8 cellular contexts compared by ENCODE assay signal in genomic region chr5:8864053-8864452, GRCh38.
DNase-seq lines count a peak whose midpoint lies in the region; ATAC-seq, FAIRE-seq and TF ChIP-seq lines count a peak whose summit lies in the region.

No MANE protein-coding gene starts in this region.

- H3K4me1 ChIP-seq in RWPE2 (ENCODE audit: insufficient read depth, poor library complexity, severe bottlenecking): no peaks in the 10 kb centered on the region
- no peaks in the 10 kb centered on the region for H3K4me1 ChIP-seq in iPS DF 6.9 (ENCODE audit: control insufficient read depth, insufficient read depth, low read length)

- no peak overlapping the region for H3K27ac ChIP-seq in RWPE2 (ENCODE audit: poor library complexity, severe bottlenecking)
- H3K27ac ChIP-seq in iPS DF 6.9 (ENCODE audit: low read length): no peak overlapping the region

- no peak overlapping the region for H3K4me3 ChIP-seq in RWPE2 (ENCODE audit: severe bottlenecking)
- H3K4me3 ChIP-seq in iPS DF 6.9 (ENCODE audit: low read length): no peak overlapping the region

- TF ChIP-seq POLR2A in H54 (IDR thresholded peaks at IDR 0.05; ENCODE audit: low read depth, low read length): no peak

- H3K36me3 ChIP-seq in RWPE2 (ENCODE audit: low read depth): no peaks in the 10 kb centered on the region
- no peaks in the 10 kb centered on the region for H3K36me3 ChIP-seq in iPS DF 6.9 (ENCODE audit: control insufficient read depth, insufficient read depth, low read length)

- ATAC-seq in RWPE2 (ENCODE audit: low read depth) (peak; percentile 73), HG02610 (IDR thresholded peaks at IDR 0.05; ENCODE audit: unreplicated experiment) (no peak), HG02981 (IDR thresholded peaks at IDR 0.05; ENCODE audit: unreplicated experiment) (no peak)

- DNase-seq in DMS 273 treated with DMSO at 0.1 percent for 48 hours (lab: John Stamatoyannopoulos, UW) (peak; percentile 12), H54 (ENCODE audit: insufficient read length, low spot score) (no peak), RWPE2 (ENCODE audit: low spot score) (no peak), iPS DF 6.9 (ENCODE audit: low read depth, low spot score) (peak; percentile 33), amniotic stem cell (lab: John Stamatoyannopoulos, UW) (no peak)
- no peak for DNase-seq in activated naive CD4-positive, alpha-beta T cell treated with anti-CD3 and anti-CD28 coated beads, Interleukin-2, amount 50 U/mL, for 16 hours

- no peaks in the 10 kb centered on the region for H3K9me3 ChIP-seq in RWPE2 (ENCODE audit: severe bottlenecking)
- no peaks in the 10 kb centered on the region for H3K9me3 ChIP-seq in iPS DF 6.9 (ENCODE audit: control insufficient read depth, insufficient read depth, low read length)

- H3K27me3 ChIP-seq in RWPE2 (ENCODE audit: insufficient read depth, poor library complexity, severe bottlenecking) (no peaks in the 10 kb centered on the region), iPS DF 6.9 (ENCODE audit: control insufficient read depth, insufficient read depth, low read length) (no peaks in the 10 kb centered on the region)

- WGBS in iPS DF 6.9 (ENCODE audit: insufficient coverage, insufficient read length): no CpG with 5 or more reads among the region's 4 CpGs

- peak; percentile 60 for FAIRE-seq in H54 (lab: Jason Lieb, UNC)

- TF ChIP-seq CTCF in RWPE2 (IDR thresholded peaks at IDR 0.05; ENCODE audit: poor library complexity, severe bottlenecking): peak; percentile 67

Comparison
In these comparisons a context has a peak if more than half of its experiments do, and no peak if none do; other contexts are left out.
1. DNase-seq: peak in DMS 273 treated with DMSO at 0.1 percent for 48 hours (single experiment) and iPS DF 6.9 (single experiment); none in H54 (single experiment), RWPE2 (single experiment), amniotic stem cell (single experiment) and activated naive CD4-positive, alpha-beta T cell treated with anti-CD3 and anti-CD28 coated beads, Interleukin-2, amount 50 U/mL, for 16 hours (single experiment).